Comparison of ENCODE assay signal across 36 cellular contexts in genomic region chr12:129839679-129840078, GRCh38.
"Had no signal": no experiment of that assay in that cellular context is flagged by ENCODE, and none has a peak within 500 bp of the region (broad histone marks: within the 10 kb centered on the region; RNA-seq: fewer than 3 reads in every experiment).

No MANE protein-coding gene starts in this region.

- H3K27ac ChIP-seq: PC-9, VCaP had no signal

- H3K4me3 ChIP-seq: PC-9 had no signal

- ATAC-seq: activated CD8-positive, alpha-beta T cell treated with anti-CD3 and anti-CD28 coated beads for 36 hours; activated T-cell treated with anti-CD3 and anti-CD28 coated beads, Interleukin-2, amount 50 U/mL, for 72 hours; activated T-helper 17 cell treated with anti-CD3 and anti-CD28 coated beads, Interleukin-2, amount 50 U/mL, for 72 hours had no signal

- DNase-seq: activated B cell treated with CpG ODN at 0.5 μM for 24 hours; activated CD4-positive, alpha-beta T cell treated with anti-CD3 and anti-CD28 coated beads for 1 hour; activated CD4-positive, alpha-beta T cell treated with anti-CD3 and anti-CD28 coated beads for 48 hours; activated CD4-positive, alpha-beta T cell treated with anti-CD3 and anti-CD28 coated beads, Interleukin-2, amount 50 U/mL, for 4 hours; activated CD8-positive, alpha-beta T cell treated with anti-CD3 and anti-CD28 coated beads for 36 hours; activated effector memory CD4-positive, alpha-beta T cell treated with anti-CD3 and anti-CD28 coated beads, Interleukin-2, amount 50 U/mL, for 16 hours; activated naive CD4-positive, alpha-beta T cell; activated naive CD4-positive, alpha-beta T cell treated with anti-CD3 and anti-CD28 coated beads, Interleukin-2, amount 50 U/mL, for 16 hours; activated naive CD8-positive, alpha-beta T cell treated with anti-CD3 and anti-CD28 coated beads for 36 hours; activated T-cell treated with anti-CD3 and anti-CD28 coated beads, Interleukin-2, amount 50 U/mL, for 1 hour; activated T-cell treated with anti-CD3 and anti-CD28 coated beads, Interleukin-2, amount 50 U/mL, for 72 hours; amniotic stem cell; aorta; central memory CD4-positive, alpha-beta T cell; Kasumi-1; KG1; MM.1S; NCI-H1092 treated with DMSO at 0.1 percent for 48 hours; NCI-H1417; NCI-H146; NCI-H187; NCI-H2029 treated with DMSO at 0.1 percent for 48 hours; NCI-H2107; NCI-H2171; NCI-H510A; NCI-H526; NCI-H748 treated with DMSO at 0.1 percent for 48 hours; NK-92 treated with Interleukin-12 subunit alpha and Interleukin-12 subunit beta, amount 100 ng/mL, for 24 hours; PC-9; Right ventricle myocardium superior; SW 1271; T-helper 1 cell; T-helper 2 cell; T-helper 9 cell had no signal
